1 cellular context compared by ENCODE assay signal in the genomic region with DNA sequence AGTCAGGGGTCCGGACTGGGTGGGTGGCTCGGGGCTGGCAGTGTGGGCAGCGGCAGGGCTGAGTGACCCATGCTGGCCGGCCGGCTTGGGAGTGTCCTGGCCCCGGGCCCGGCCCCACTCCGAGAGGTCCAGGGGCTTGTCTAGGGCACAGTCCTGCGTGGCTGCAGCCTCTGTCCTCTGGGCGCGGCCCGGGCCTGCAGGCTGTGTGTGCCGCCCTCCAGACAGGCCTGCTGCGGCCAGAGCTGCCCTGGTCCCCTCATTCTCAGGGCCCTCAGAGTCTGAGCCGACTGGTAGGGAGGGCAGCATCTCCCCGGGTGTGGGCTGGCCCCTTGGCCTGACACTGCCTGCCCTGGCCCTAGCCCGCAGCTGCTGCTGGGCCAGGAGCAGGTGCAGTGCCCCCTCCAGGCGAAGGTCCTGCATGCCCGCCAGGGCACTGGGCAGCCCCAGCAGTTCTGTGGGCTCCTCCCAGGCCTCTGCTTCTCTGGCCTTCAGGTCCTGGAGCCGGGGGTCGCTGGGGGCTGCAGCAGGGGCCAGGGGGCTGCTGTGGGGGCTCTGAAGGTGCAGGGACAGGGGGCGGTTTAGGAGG.
TF ChIP-seq lines count a peak whose summit lies in the region.

No MANE protein-coding gene starts in this region.

TF ChIP-seq in HCT116, 20 proteins besides CTCF, POLR2A, EP300 and RAD21 (continued from another document):
- TF ChIP-seq YY1 (IDR thresholded peaks at IDR 0.05; ENCODE audit: extremely low read depth, insufficient replicate concordance, low read depth, low read length) = no peak
- no peak for TF ChIP-seq EZH2phosphoT487 (IDR thresholded peaks at IDR 0.05; ENCODE audit: borderline replicate concordance)
- no peak for TF ChIP-seq JUND (IDR thresholded peaks at IDR 0.05)
- TF ChIP-seq CEBPB (IDR thresholded peaks at IDR 0.05; ENCODE audit: low read depth) = no peak
- TF ChIP-seq ELF1 (IDR thresholded peaks at IDR 0.05; ENCODE audit: borderline replicate concordance, low read depth) = no peak
- no peak for TF ChIP-seq FOSL1 (IDR thresholded peaks at IDR 0.05; ENCODE audit: low read depth)
